In the genomic region with DNA sequence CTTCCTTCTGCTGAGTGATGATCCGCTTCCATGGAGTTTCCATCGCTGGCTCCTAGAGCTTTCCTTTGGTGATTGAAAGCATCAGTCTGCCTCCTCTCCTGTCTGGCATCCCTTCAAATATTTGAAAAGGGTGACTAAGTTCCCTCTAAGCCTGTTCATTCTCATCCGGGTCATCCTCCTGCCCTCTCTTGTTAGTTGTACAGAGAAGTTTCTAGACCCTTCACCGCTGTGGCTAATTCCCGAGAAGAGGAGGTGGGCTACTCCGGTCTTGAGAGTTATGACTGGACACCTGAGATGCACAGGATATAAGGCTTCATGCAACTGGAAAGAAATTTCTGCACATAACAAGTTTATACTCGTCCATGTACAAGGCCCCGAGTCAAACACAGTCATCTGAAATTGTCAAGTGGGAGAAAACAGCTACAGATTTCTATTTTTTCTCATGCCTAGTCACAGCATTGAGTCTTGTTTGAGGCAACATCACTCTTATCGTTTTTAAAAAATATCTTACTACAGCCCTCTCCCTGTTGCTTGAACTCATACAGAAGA, we compare ENCODE assay signal across 1 cellular context.
TF ChIP-seq lines count a peak whose summit lies in the region.

No MANE protein-coding gene starts in this region.

TF ChIP-seq in IMR-90, 13 proteins besides CTCF, POLR2A, EP300 and RAD21 (continued from another document):
- TF ChIP-seq MXI1 (IDR thresholded peaks at IDR 0.05; ENCODE audit: borderline replicate concordance, low read depth, low read length) (no peak), CHD1 (IDR thresholded peaks at IDR 0.05; ENCODE audit: low read depth, low read length) (no peak), SMC3 (IDR thresholded peaks at IDR 0.05; ENCODE audit: low read depth, low read length) (no peak), BHLHE40 (IDR thresholded peaks at IDR 0.05; ENCODE audit: low read depth, low read length) (no peak), RCOR1 (IDR thresholded peaks at IDR 0.05; ENCODE audit: insufficient replicate concordance, low read length) (no peak), MAFK (IDR thresholded peaks at IDR 0.05; ENCODE audit: low read depth, low read length) (no peak), FOS (IDR thresholded peaks at IDR 0.05; ENCODE audit: low read depth, low read length) (no peak)
- TF ChIP-seq, protein P1, sequence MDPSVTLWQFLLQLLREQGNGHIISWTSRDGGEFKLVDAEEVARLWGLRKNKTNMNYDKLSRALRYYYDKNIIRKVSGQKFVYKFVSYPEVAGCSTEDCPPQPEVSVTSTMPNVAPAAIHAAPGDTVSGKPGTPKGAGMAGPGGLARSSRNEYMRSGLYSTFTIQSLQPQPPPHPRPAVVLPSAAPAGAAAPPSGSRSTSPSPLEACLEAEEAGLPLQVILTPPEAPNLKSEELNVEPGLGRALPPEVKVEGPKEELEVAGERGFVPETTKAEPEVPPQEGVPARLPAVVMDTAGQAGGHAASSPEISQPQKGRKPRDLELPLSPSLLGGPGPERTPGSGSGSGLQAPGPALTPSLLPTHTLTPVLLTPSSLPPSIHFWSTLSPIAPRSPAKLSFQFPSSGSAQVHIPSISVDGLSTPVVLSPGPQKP (IDR thresholded peaks at IDR 0.05; ENCODE audit: borderline replicate concordance, low read depth, low read length) = no peak
- TF ChIP-seq, protein P2, sequence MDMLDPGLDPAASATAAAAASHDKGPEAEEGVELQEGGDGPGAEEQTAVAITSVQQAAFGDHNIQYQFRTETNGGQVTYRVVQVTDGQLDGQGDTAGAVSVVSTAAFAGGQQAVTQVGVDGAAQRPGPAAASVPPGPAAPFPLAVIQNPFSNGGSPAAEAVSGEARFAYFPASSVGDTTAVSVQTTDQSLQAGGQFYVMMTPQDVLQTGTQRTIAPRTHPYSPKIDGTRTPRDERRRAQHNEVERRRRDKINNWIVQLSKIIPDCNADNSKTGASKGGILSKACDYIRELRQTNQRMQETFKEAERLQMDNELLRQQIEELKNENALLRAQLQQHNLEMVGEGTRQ (IDR thresholded peaks at IDR 0.05; ENCODE audit: low read depth, low read length) = no peak
